ENCODE assay signal across 1 cellular context in the genomic region with DNA sequence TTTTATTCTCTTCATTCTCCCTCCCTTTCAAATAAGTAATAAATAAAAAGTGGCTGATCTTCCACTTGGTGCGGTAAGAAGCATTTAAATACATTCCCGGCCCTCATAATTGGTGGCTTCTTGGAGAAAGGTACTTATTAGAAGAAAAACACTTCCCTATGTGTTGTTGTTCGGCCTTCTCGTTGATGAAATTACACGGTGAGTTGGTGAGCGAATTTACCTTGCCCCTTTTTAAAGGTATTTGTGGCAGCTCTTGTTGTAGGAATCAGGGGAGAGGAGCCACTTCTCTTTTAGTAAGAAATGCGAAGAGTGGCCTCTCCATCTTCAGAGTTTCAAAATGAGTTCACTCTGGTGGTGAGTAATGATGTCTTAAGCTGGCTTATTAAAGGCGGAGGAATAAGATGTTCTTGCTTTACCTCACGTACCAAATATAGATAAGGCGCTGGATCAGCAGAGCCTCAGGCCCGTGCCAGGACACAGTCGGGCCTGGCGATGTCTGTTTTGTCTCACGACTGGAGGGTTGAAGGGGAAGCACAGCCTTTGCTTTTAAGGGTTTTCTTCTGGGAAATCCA.
TF ChIP-seq lines count a peak whose summit lies in the region.

No MANE protein-coding gene starts in this region.

TF ChIP-seq in GM23338, 12 proteins besides CTCF, POLR2A, EP300 and RAD21 (continued from another document):
- TF ChIP-seq EZH2 (IDR thresholded peaks at IDR 0.05; ENCODE audit: low read depth, unreplicated experiment): no peak
- TF ChIP-seq NANOG (IDR thresholded peaks at IDR 0.05; ENCODE audit: borderline replicate concordance): no peak
- TF ChIP-seq POLR2AphosphoS5 (IDR thresholded peaks at IDR 0.05; ENCODE audit: low read depth): no peak
- no peak for TF ChIP-seq ZNF331 (CRISPR knock-in tag; IDR thresholded peaks at IDR 0.05; ENCODE audit: low read depth)
- TF ChIP-seq REST (IDR thresholded peaks at IDR 0.05; ENCODE audit: unreplicated experiment): no peak
TF ChIP-seq in GM23338: peak in this region for 0.
